25 cellular contexts compared by ENCODE assay signal in the genomic region with DNA sequence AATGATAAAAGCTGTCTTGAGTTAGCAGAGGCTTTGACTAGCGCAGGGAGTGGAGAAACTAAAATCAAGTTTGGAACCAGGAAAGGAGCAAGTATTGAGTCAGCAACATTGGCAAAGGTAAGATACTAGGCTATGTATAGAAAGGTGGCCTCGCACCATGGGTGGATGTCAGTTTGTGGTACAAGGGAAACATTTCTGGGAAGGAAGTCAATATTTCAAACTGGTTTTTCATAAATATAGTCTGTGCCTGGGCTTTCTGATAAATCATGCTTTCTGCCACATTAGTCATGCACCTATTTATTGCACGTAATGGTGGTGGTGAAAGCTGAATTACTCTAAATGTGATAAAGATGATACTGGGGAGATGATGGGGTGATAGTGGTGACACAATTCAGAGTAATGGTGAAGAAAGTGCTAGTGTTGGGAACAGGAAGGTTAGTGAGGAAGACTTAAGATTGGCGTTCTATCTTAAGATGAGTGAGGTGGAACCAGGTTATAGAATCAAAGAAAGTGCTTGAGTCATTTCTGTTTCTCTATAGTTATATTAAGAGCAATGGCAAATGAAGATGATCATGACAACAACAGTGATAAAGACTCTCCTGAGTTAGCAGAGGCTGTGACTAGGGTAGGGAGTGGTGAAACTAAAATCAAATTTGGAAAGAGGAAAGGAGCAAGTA.
DNase-seq lines count a peak whose midpoint lies in the region; TF ChIP-seq lines count a peak whose summit lies in the region.
"Had no signal": no experiment of that assay in that cellular context is flagged by ENCODE, and none has a peak within 500 bp of the region (broad histone marks: within the 10 kb centered on the region; RNA-seq: fewer than 3 reads in every experiment).

No MANE protein-coding gene starts in this region.

- H3K36me3 Mint-ChIP-seq in activated CD4-positive, alpha-beta T cell treated with anti-CD3 and anti-CD28 coated beads, Interleukin-2, amount 10 ng/mL, durations not matched to agents 24 days and 14 days (ENCODE audit: low read depth), result no peaks in the 10 kb centered on the region
- H3K36me3 Mint-ChIP-seq in activated T-helper 2 cell treated with anti-CD3 and anti-CD28 coated beads, Interferon-gamma antibody, Interleukin-2, Interleukin-4, amounts not matched to agents 10 μg/mL and 5 μg/mL and 100 μg/mL, durations not matched to agents 14 hours and 24 hours and 36 hours (ENCODE audit: low read depth), result no peaks in the 10 kb centered on the region
- H3K36me3 Mint-ChIP-seq in activated T-helper 1 cell treated with anti-CD3 and anti-CD28 coated beads, Interleukin-12 subunit alpha, Interleukin-12 subunit beta, Interleukin-2, Interleukin-4 antibody, amounts not matched to agents 30 ng/mL and 10 ng/mL and 1 ng/mL, durations not matched to agents 14 hours and 24 hours and 36 hours (ENCODE audit: low read depth), result no peaks in the 10 kb centered on the region
- H3K36me3 Mint-ChIP-seq: activated naive CD4-positive, alpha-beta T cell treated with anti-CD3 and anti-CD28 coated beads, Interleukin-2, amount 50 U/mL, for 24 hours; brain had no signal

- H3K4me1 Mint-ChIP-seq in activated CD4-positive, alpha-beta T cell treated with anti-CD3 and anti-CD28 coated beads, Interleukin-2, amount 10 ng/mL, durations not matched to agents 24 days and 14 days, result peaks cover 20% of the 10 kb centered on the region
- peaks cover 21% of the 10 kb centered on the region for H3K4me1 Mint-ChIP-seq in activated T-helper 2 cell treated with anti-CD3 and anti-CD28 coated beads, Interferon-gamma antibody, Interleukin-2, Interleukin-4, amounts not matched to agents 10 μg/mL and 5 μg/mL and 100 μg/mL, durations not matched to agents 14 hours and 24 hours and 36 hours (ENCODE audit: low read depth)
- peaks cover 9% of the 10 kb centered on the region for H3K4me1 Mint-ChIP-seq in activated T-helper 1 cell treated with anti-CD3 and anti-CD28 coated beads, Interleukin-12 subunit alpha, Interleukin-12 subunit beta, Interleukin-2, Interleukin-4 antibody, amounts not matched to agents 30 ng/mL and 10 ng/mL and 1 ng/mL, durations not matched to agents 14 hours and 24 hours and 36 hours (ENCODE audit: low read depth)
- H3K4me1 Mint-ChIP-seq: brain had no signal

- in situ Hi-C loops in G401 (cut with HindIII; ENCODE audit: low sequenced_read_pairs), result no loop called here

- no peak overlapping the region for H3K4me3 ChIP-seq in fibroblast of the aortic adventitia (ENCODE audit: low read depth, low read length)
- no peak overlapping the region for H3K4me3 ChIP-seq in WERI-Rb-1 (ENCODE audit: low read depth, low read length)
- H3K4me3 ChIP-seq: BLaER1, coronary artery, skin epidermis, upper lobe of right lung had no signal

- no peaks in the 10 kb centered on the region for H3K9me3 ChIP-seq in WERI-Rb-1 (ENCODE audit: severe bottlenecking)
- H3K9me3 ChIP-seq: BLaER1, Caco-2, neutrophil, SK-N-SH, upper lobe of right lung had no signal

- no peaks in the 10 kb centered on the region for H3K27me3 ChIP-seq in WERI-Rb-1 (ENCODE audit: insufficient read depth, low read depth, severe bottlenecking)
- H3K27me3 ChIP-seq: BLaER1, neutrophil, upper lobe of right lung had no signal

- peak; percentile 46 for DNase-seq in activated CD4-positive, alpha-beta T cell treated with anti-CD3 and anti-CD28 coated beads, Interleukin-2, amount 10 ng/mL, durations not matched to agents 24 days and 14 days
- no peak for DNase-seq in activated CD4-positive, alpha-beta T cell treated with anti-CD3 and anti-CD28 coated beads, Interleukin-2, amount 50 U/mL, for 4 hours
- DNase-seq in G401 (ENCODE audit: low spot score) (peak; percentile 3), fibroblast of the aortic adventitia (ENCODE audit: low read depth) (peak; percentile 51), WERI-Rb-1 (no peak), midbrain (lab: John Stamatoyannopoulos, UW) (no peak)
- DNase-seq in activated T-helper 2 cell treated with anti-CD3 and anti-CD28 coated beads, Interferon-gamma antibody, Interleukin-2, Interleukin-4, amounts not matched to agents 10 μg/mL and 5 μg/mL and 100 μg/mL, durations not matched to agents 14 hours and 24 hours and 36 hours (ENCODE audit: low spot score), result no peak
- no peak for DNase-seq in activated T-helper 1 cell treated with anti-CD3 and anti-CD28 coated beads, Interleukin-12 subunit alpha, Interleukin-12 subunit beta, Interleukin-2, Interleukin-4 antibody, amounts not matched to agents 30 ng/mL and 10 ng/mL and 1 ng/mL, durations not matched to agents 14 hours and 24 hours and 36 hours (ENCODE audit: low spot score)
- DNase-seq: ACHN; Caco-2; HFFc6; KBM-7; NCI-H146; NCI-H524 treated with DMSO at 0.1 percent for 48 hours; SK-N-SH; stimulated activated CD4-positive, alpha-beta T cell treated with anti-CD3 and anti-CD28 coated beads, Interleukin-4, amount 100 ng/mL, for 4 hours; T-helper 9 cell; upper lobe of right lung had no signal

- TF ChIP-seq CTCF in fibroblast of the aortic adventitia (IDR thresholded peaks at IDR 0.05; ENCODE audit: insufficient read depth, low read length), result no peak
- no peak for TF ChIP-seq CTCF in WERI-Rb-1 (IDR thresholded peaks at IDR 0.05; ENCODE audit: low read depth, low read length)

- intact Hi-C loops in activated CD4-positive, alpha-beta T cell treated with anti-CD3 and anti-CD28 coated beads, Interleukin-2, amount 10 ng/mL, durations not matched to agents 24 days and 14 days (cut with micrococcal nuclease), result loop anchor here (1.0 to 10.0 kb wide), 2 partner anchors 134 to 220 kb away; no protein-coding TSS in a partner anchor
- intact Hi-C loops in activated T-helper 2 cell treated with anti-CD3 and anti-CD28 coated beads, Interferon-gamma antibody, Interleukin-2, Interleukin-4, amounts not matched to agents 10 μg/mL and 5 μg/mL and 100 μg/mL, durations not matched to agents 14 hours and 24 hours and 36 hours (cut with micrococcal nuclease), result loop anchor here (1.0 to 10.0 kb wide), 5 partner anchors 42 to 1000 kb away; no protein-coding TSS in a partner anchor
- intact Hi-C loops in activated T-helper 1 cell treated with anti-CD3 and anti-CD28 coated beads, Interleukin-12 subunit alpha, Interleukin-12 subunit beta, Interleukin-2, Interleukin-4 antibody, amounts not matched to agents 30 ng/mL and 10 ng/mL and 1 ng/mL, durations not matched to agents 14 hours and 24 hours and 36 hours (cut with micrococcal nuclease), result loop anchor here (1.0 kb wide), 1 partner anchor 217 kb away; no protein-coding TSS in a partner anchor

- no peaks in the 10 kb centered on the region for H3K27me3 Mint-ChIP-seq in activated CD4-positive, alpha-beta T cell treated with anti-CD3 and anti-CD28 coated beads, Interleukin-2, amount 10 ng/mL, durations not matched to agents 24 days and 14 days
- H3K27me3 Mint-ChIP-seq in activated T-helper 2 cell treated with anti-CD3 and anti-CD28 coated beads, Interferon-gamma antibody, Interleukin-2, Interleukin-4, amounts not matched to agents 10 μg/mL and 5 μg/mL and 100 μg/mL, durations not matched to agents 14 hours and 24 hours and 36 hours (ENCODE audit: low read depth), result no peaks in the 10 kb centered on the region
- H3K27me3 Mint-ChIP-seq in activated T-helper 1 cell treated with anti-CD3 and anti-CD28 coated beads, Interleukin-12 subunit alpha, Interleukin-12 subunit beta, Interleukin-2, Interleukin-4 antibody, amounts not matched to agents 30 ng/mL and 10 ng/mL and 1 ng/mL, durations not matched to agents 14 hours and 24 hours and 36 hours (ENCODE audit: insufficient read depth), result peaks cover 2% of the 10 kb centered on the region
- H3K27me3 Mint-ChIP-seq: activated naive CD4-positive, alpha-beta T cell treated with anti-CD3 and anti-CD28 coated beads, Interleukin-2, amount 50 U/mL, for 24 hours; brain had no signal

- peak overlapping the region; percentile 20 for H3K27ac Mint-ChIP-seq in activated CD4-positive, alpha-beta T cell treated with anti-CD3 and anti-CD28 coated beads, Interleukin-2, amount 10 ng/mL, durations not matched to agents 24 days and 14 days
- peak overlapping the region; percentile 46 for H3K27ac Mint-ChIP-seq in activated T-helper 2 cell treated with anti-CD3 and anti-CD28 coated beads, Interferon-gamma antibody, Interleukin-2, Interleukin-4, amounts not matched to agents 10 μg/mL and 5 μg/mL and 100 μg/mL, durations not matched to agents 14 hours and 24 hours and 36 hours
- no peak overlapping the region for H3K27ac Mint-ChIP-seq in activated T-helper 1 cell treated with anti-CD3 and anti-CD28 coated beads, Interleukin-12 subunit alpha, Interleukin-12 subunit beta, Interleukin-2, Interleukin-4 antibody, amounts not matched to agents 30 ng/mL and 10 ng/mL and 1 ng/mL, durations not matched to agents 14 hours and 24 hours and 36 hours
- H3K27ac Mint-ChIP-seq: activated naive CD4-positive, alpha-beta T cell treated with anti-CD3 and anti-CD28 coated beads, Interleukin-2, amount 50 U/mL, for 24 hours; HFFc6 had no signal

- no peak overlapping the region for H3K27ac ChIP-seq in WERI-Rb-1
- H3K27ac ChIP-seq: BLaER1, coronary artery, neutrophil, RWPE1, skin epidermis, upper lobe of right lung had no signal

- H3K4me3 Mint-ChIP-seq in activated CD4-positive, alpha-beta T cell treated with anti-CD3 and anti-CD28 coated beads, Interleukin-2, amount 10 ng/mL, durations not matched to agents 24 days and 14 days, result peak overlapping the region; percentile 0
- H3K4me3 Mint-ChIP-seq in activated T-helper 2 cell treated with anti-CD3 and anti-CD28 coated beads, Interferon-gamma antibody, Interleukin-2, Interleukin-4, amounts not matched to agents 10 μg/mL and 5 μg/mL and 100 μg/mL, durations not matched to agents 14 hours and 24 hours and 36 hours (ENCODE audit: low read depth), result no peak overlapping the region
- H3K4me3 Mint-ChIP-seq in activated T-helper 1 cell treated with anti-CD3 and anti-CD28 coated beads, Interleukin-12 subunit alpha, Interleukin-12 subunit beta, Interleukin-2, Interleukin-4 antibody, amounts not matched to agents 30 ng/mL and 10 ng/mL and 1 ng/mL, durations not matched to agents 14 hours and 24 hours and 36 hours, result no peak overlapping the region
- H3K4me3 Mint-ChIP-seq: activated naive CD4-positive, alpha-beta T cell treated with anti-CD3 and anti-CD28 coated beads, Interleukin-2, amount 50 U/mL, for 24 hours; brain; HFFc6 had no signal

- no peaks in the 10 kb centered on the region for H3K36me3 ChIP-seq in WERI-Rb-1
- H3K36me3 ChIP-seq: BLaER1, neutrophil, upper lobe of right lung had no signal

- H3K9me3 Mint-ChIP-seq in activated CD4-positive, alpha-beta T cell treated with anti-CD3 and anti-CD28 coated beads, Interleukin-2, amount 10 ng/mL, durations not matched to agents 24 days and 14 days, result peaks cover 10% of the 10 kb centered on the region
- H3K9me3 Mint-ChIP-seq in activated T-helper 2 cell treated with anti-CD3 and anti-CD28 coated beads, Interferon-gamma antibody, Interleukin-2, Interleukin-4, amounts not matched to agents 10 μg/mL and 5 μg/mL and 100 μg/mL, durations not matched to agents 14 hours and 24 hours and 36 hours, result no peaks in the 10 kb centered on the region
- no peaks in the 10 kb centered on the region for H3K9me3 Mint-ChIP-seq in activated T-helper 1 cell treated with anti-CD3 and anti-CD28 coated beads, Interleukin-12 subunit alpha, Interleukin-12 subunit beta, Interleukin-2, Interleukin-4 antibody, amounts not matched to agents 30 ng/mL and 10 ng/mL and 1 ng/mL, durations not matched to agents 14 hours and 24 hours and 36 hours
- H3K9me3 Mint-ChIP-seq: activated naive CD4-positive, alpha-beta T cell treated with anti-CD3 and anti-CD28 coated beads, Interleukin-2, amount 50 U/mL, for 24 hours; brain had no signal

Comparison
In these comparisons a context has a peak if more than half of its experiments do, and no peak if none do; other contexts are left out.
1. DNase-seq: peak in activated CD4-positive, alpha-beta T cell treated with anti-CD3 and anti-CD28 coated beads, Interleukin-2, amount 10 ng/mL, durations not matched to agents 24 days and 14 days (single experiment), G401 (single experiment) and fibroblast of the aortic adventitia (single experiment); none in activated CD4-positive, alpha-beta T cell treated with anti-CD3 and anti-CD28 coated beads, Interleukin-2, amount 50 U/mL, for 4 hours (0 of 2), activated T-helper 2 cell treated with anti-CD3 and anti-CD28 coated beads, Interferon-gamma antibody, Interleukin-2, Interleukin-4, amounts not matched to agents 10 μg/mL and 5 μg/mL and 100 μg/mL, durations not matched to agents 14 hours and 24 hours and 36 hours (single experiment), WERI-Rb-1 (single experiment), activated T-helper 1 cell treated with anti-CD3 and anti-CD28 coated beads, Interleukin-12 subunit alpha, Interleukin-12 subunit beta, Interleukin-2, Interleukin-4 antibody, amounts not matched to agents 30 ng/mL and 10 ng/mL and 1 ng/mL, durations not matched to agents 14 hours and 24 hours and 36 hours (single experiment) and midbrain (single experiment).